In genomic region chr1:145740269-145740668, GRCh38 we compare ENCODE assay signal across 21 cellular contexts. TPM values are rescaled to one million over a fixed set of nuclear protein-coding genes. Genes with fewer than 3 reads are reported as not detected.
DNase-seq lines count a peak whose midpoint lies in the region; FAIRE-seq and TF ChIP-seq lines count a peak whose summit lies in the region.
"Had no signal": no experiment of that assay in that cellular context is flagged by ENCODE, and none has a peak within 500 bp of the region (broad histone marks: within the 10 kb centered on the region; RNA-seq: fewer than 3 reads in every experiment).

No MANE protein-coding gene starts in this region.

- H3K9me3 Mint-ChIP-seq in Calu3 (ENCODE audit: low read depth, unreplicated experiment): no peaks in the 10 kb centered on the region
- H3K9me3 Mint-ChIP-seq: activated T-helper 17 cell treated with anti-CD3 and anti-CD28 coated beads, Interleukin-2, amount 50 U/mL, for 72 hours; CD4-positive, CD25-positive, alpha-beta regulatory T cell; dendritic cell treated with granulocyte-macrophage colony-stimulating factor and Interleukin-4, amounts not matched to agents 40 ng/mL and 50 ng/mL, for 4 days had no signal

- H3K79me2 ChIP-seq in PC-9 (ENCODE audit: low read depth): no peaks in the 10 kb centered on the region
- no peaks in the 10 kb centered on the region for H3K79me2 ChIP-seq in endothelial cell of umbilical vein (ENCODE audit: control insufficient read depth, insufficient read depth, low read length)
- no peaks in the 10 kb centered on the region for H3K79me2 ChIP-seq in osteoblast (ENCODE audit: insufficient read depth, low read length)

- H3K9me3 ChIP-seq in PC-9 (ENCODE audit: insufficient read depth, low read depth): no peaks in the 10 kb centered on the region
- H3K9me3 ChIP-seq in endothelial cell of umbilical vein (replicated peaks; ENCODE audit: control insufficient read depth, insufficient read depth, low read length): no peaks in the 10 kb centered on the region
- no peaks in the 10 kb centered on the region for H3K9me3 ChIP-seq in osteoblast (ENCODE audit: low read depth, low read length)
- H3K9me3 ChIP-seq in BE2C: no peaks in the 10 kb centered on the region
- H3K9me3 ChIP-seq in colonic mucosa: no peaks in the 10 kb centered on the region
- H3K9me3 ChIP-seq: adrenal gland, esophagus muscularis mucosa, Peyer's patch had no signal

- H2AFZ ChIP-seq in PC-9 (no peak overlapping the region), endothelial cell of umbilical vein (ENCODE audit: low read depth, low read length) (no peak overlapping the region), osteoblast (ENCODE audit: low read length) (no peak overlapping the region)

- CTCF ChIA-PET in Calu3 (lab: Charles Lee): interaction anchor here (0.6 to 1.5 kb wide), 5 partner anchors 10 to 308 kb away, joined by 3 to 8 read pairs (median 3); partner anchors contain the start of gene NUDT17
- CTCF ChIA-PET in PC-9 (lab: Charles Lee): no interaction called here
- CTCF ChIA-PET in endothelial cell of umbilical vein (lab: Charles Lee): interaction anchor here (1.7 kb wide), 1 partner anchor 19 kb away, joined by 5 read pairs; no protein-coding TSS in a partner anchor

- H3K4me3 ChIP-seq in PC-9 (no peak overlapping the region), endothelial cell of umbilical vein (replicated peaks in 1 of 3; ENCODE audit: insufficient read depth in 1 of 3, low read depth in 1 of 3, low read length in 3 of 3) (no peak overlapping the region), osteoblast (ENCODE audit: insufficient read depth, low read length) (no peak overlapping the region), BE2C (ENCODE audit: low read depth, low read length) (no peak overlapping the region), colonic mucosa (no peak overlapping the region)
- H3K4me3 ChIP-seq: adrenal gland, esophagus muscularis mucosa, Peyer's patch had no signal

- H3K4me1 Mint-ChIP-seq in Calu3 (ENCODE audit: low read depth, unreplicated experiment): peaks cover 23% of the 10 kb centered on the region
- H3K4me1 Mint-ChIP-seq: activated T-helper 17 cell treated with anti-CD3 and anti-CD28 coated beads, Interleukin-2, amount 50 U/mL, for 72 hours had no signal

- H3K36me3 Mint-ChIP-seq in Calu3 (ENCODE audit: insufficient read depth, unreplicated experiment): peaks cover 3% of the 10 kb centered on the region

- BruUV-seq in Calu3 (replicated peaks; lab: Mats Ljungman, UMichigan) (no TSS peak), PC-9 (replicated peaks; lab: Mats Ljungman, UMichigan) (no TSS peak), endothelial cell of umbilical vein (replicated peaks; lab: Mats Ljungman, UMichigan) (no TSS peak)

- H3K27me3 ChIP-seq in PC-9 (ENCODE audit: insufficient read depth, low read depth) (no peaks in the 10 kb centered on the region), endothelial cell of umbilical vein (ENCODE audit: control insufficient read depth in 2 of 2, insufficient read depth in 2 of 2, low read length in 2 of 2) (no peaks in the 10 kb centered on the region), osteoblast (ENCODE audit: insufficient read depth, low read length) (no peaks in the 10 kb centered on the region), BE2C (no peaks in the 10 kb centered on the region), colonic mucosa (no peaks in the 10 kb centered on the region)
- H3K27me3 ChIP-seq: adrenal gland, esophagus muscularis mucosa, Peyer's patch had no signal

- TF ChIP-seq POLR2A in endothelial cell of umbilical vein (IDR thresholded peaks at IDR 0.05; ENCODE audit: low read depth, low read length): no peak

- no peaks in the 10 kb centered on the region for H4K20me1 ChIP-seq in PC-9 (ENCODE audit: insufficient read depth)
- H4K20me1 ChIP-seq in endothelial cell of umbilical vein (replicated peaks; ENCODE audit: control insufficient read depth, extremely low read depth, insufficient read depth, low read length): no peaks in the 10 kb centered on the region
- H4K20me1 ChIP-seq in osteoblast (ENCODE audit: insufficient read depth, low read length): no peaks in the 10 kb centered on the region

- peaks cover 20% of the 10 kb centered on the region for H3K4me1 ChIP-seq in PC-9 (replicated peaks; ENCODE audit: insufficient read depth)
- peaks cover 5% of the 10 kb centered on the region for H3K4me1 ChIP-seq in endothelial cell of umbilical vein (ENCODE audit: control insufficient read depth, extremely low read depth, insufficient read depth, low read length)
- H3K4me1 ChIP-seq in osteoblast (ENCODE audit: insufficient read depth, low read length): peaks cover 8% of the 10 kb centered on the region
- no peaks in the 10 kb centered on the region for H3K4me1 ChIP-seq in BE2C
- no peaks in the 10 kb centered on the region for H3K4me1 ChIP-seq in colonic mucosa
- H3K4me1 ChIP-seq: adrenal gland, esophagus muscularis mucosa, Peyer's patch had no signal

- no peaks in the 10 kb centered on the region for H3K9me2 ChIP-seq in PC-9 (ENCODE audit: insufficient read depth)

- intact Hi-C loops in Calu3 (cut with micrococcal nuclease; ENCODE audit: unreplicated experiment) (loop anchor here (5.0 kb wide), 1 partner anchor 42 kb away; no protein-coding TSS in a partner anchor), PC-9 (cut with micrococcal nuclease; ENCODE audit: unreplicated experiment) (no loop called here), endothelial cell of umbilical vein (cut with micrococcal nuclease) (loop anchor here (5.0 kb wide), 1 partner anchor 42 kb away; no protein-coding TSS in a partner anchor), colonic mucosa (cut with DNase I) (no loop called here)

- TF ChIP-seq CTCF in Calu3 (IDR thresholded peaks at IDR 0.05; ENCODE audit: unreplicated experiment): no peak
- TF ChIP-seq CTCF in PC-9 (conservative IDR thresholded peaks at IDR 0.05): no peak
- TF ChIP-seq CTCF in endothelial cell of umbilical vein (IDR thresholded peaks at IDR 0.05; ENCODE audit: extremely low read depth in 1 of 2, insufficient read depth in 1 of 2, low read depth in 1 of 2, low read length in 2 of 2): no peak
- TF ChIP-seq CTCF in osteoblast (IDR thresholded peaks at IDR 0.05; ENCODE audit: extremely low read depth, low read depth, low read length): no peak
- no peak for TF ChIP-seq CTCF in BE2C (IDR thresholded peaks at IDR 0.05; ENCODE audit: low read depth, low read length)
- no peak for TF ChIP-seq CTCF in colonic mucosa (IDR thresholded peaks at IDR 0.05)

- peak overlapping the region; percentile 20; the same call in 1 of the 2 replicates for H3K4me2 ChIP-seq in PC-9
- H3K4me2 ChIP-seq in endothelial cell of umbilical vein (ENCODE audit: insufficient read depth, low read length): no peak overlapping the region
- H3K4me2 ChIP-seq in osteoblast (ENCODE audit: insufficient read depth, low read length): peak overlapping the region; percentile 23

- POLR2A ChIA-PET in PC-9 (lab: Charles Lee; ENCODE audit: unreplicated experiment) (interaction anchor here (0.7 kb wide), 1 partner anchor 84 kb away, joined by 8 read pairs; no protein-coding TSS in a partner anchor), endothelial cell of umbilical vein (lab: Charles Lee) (interaction anchor here (0.6 kb wide), 1 partner anchor 130 kb away, joined by 4 read pairs; no protein-coding TSS in a partner anchor)

- H3K9ac ChIP-seq in endothelial cell of umbilical vein (replicated peaks; ENCODE audit: extremely low read depth, insufficient read depth, low read length) (no peak overlapping the region), colonic mucosa (ENCODE audit: low read depth in 2 of 2, low read length in 2 of 2) (no peak overlapping the region)

- no peak overlapping the region for H3K4me3 Mint-ChIP-seq in Calu3 (ENCODE audit: low read depth, unreplicated experiment)
- H3K4me3 Mint-ChIP-seq: activated T-helper 17 cell treated with anti-CD3 and anti-CD28 coated beads, Interleukin-2, amount 50 U/mL, for 72 hours; CD4-positive, CD25-positive, alpha-beta regulatory T cell; dendritic cell treated with granulocyte-macrophage colony-stimulating factor and Interleukin-4, amounts not matched to agents 40 ng/mL and 50 ng/mL, for 4 days had no signal

- H3K27me3 Mint-ChIP-seq in Calu3 (ENCODE audit: unreplicated experiment): no peaks in the 10 kb centered on the region
- H3K27me3 Mint-ChIP-seq: activated T-helper 17 cell treated with anti-CD3 and anti-CD28 coated beads, Interleukin-2, amount 50 U/mL, for 72 hours; CD4-positive, CD25-positive, alpha-beta regulatory T cell; dendritic cell treated with granulocyte-macrophage colony-stimulating factor and Interleukin-4, amounts not matched to agents 40 ng/mL and 50 ng/mL, for 4 days had no signal

- no peak for FAIRE-seq in endothelial cell of umbilical vein (lab: Jason Lieb, UNC)
- FAIRE-seq: H54, HepG2 had no signal

- peak; percentile 9 for DNase-seq in Calu3
- DNase-seq in PC-9: peak in 1 of 2 experiments; percentile 88
- DNase-seq in endothelial cell of umbilical vein (ENCODE audit: low read depth, low spot score): no peak
- peak; percentile 84 for DNase-seq in osteoblast (ENCODE audit: insufficient read length, low spot score, missing footprints)
- no peak for DNase-seq in BE2C
- no peak for DNase-seq in colonic mucosa
- DNase-seq in putamen (ENCODE audit: low spot score): no peak
- DNase-seq in NCI-H345 treated with DMSO at 0.1 percent for 48 hours (lab: John Stamatoyannopoulos, UW; ENCODE audit: unreplicated experiment): no peak
- DNase-seq: adrenal gland; CD4-positive, CD25-positive, alpha-beta regulatory T cell; MV-4-11; NCI-H2081 treated with DMSO at 0.1 percent for 48 hours; NCI-H69; Peyer's patch; stimulated activated CD4-positive, alpha-beta T cell treated with anti-CD3 and anti-CD28 coated beads, Interleukin-15, amount 100 ng/mL, for 24 hours had no signal

- no peak overlapping the region for H3K27ac Mint-ChIP-seq in Calu3 (ENCODE audit: unreplicated experiment)
- H3K27ac Mint-ChIP-seq: activated T-helper 17 cell treated with anti-CD3 and anti-CD28 coated beads, Interleukin-2, amount 50 U/mL, for 72 hours; CD4-positive, CD25-positive, alpha-beta regulatory T cell; dendritic cell treated with granulocyte-macrophage colony-stimulating factor and Interleukin-4, amounts not matched to agents 40 ng/mL and 50 ng/mL, for 4 days had no signal

- no peaks in the 10 kb centered on the region for H3K9me1 ChIP-seq in endothelial cell of umbilical vein (replicated peaks; ENCODE audit: control insufficient read depth, extremely low read depth, insufficient read depth, low read length)

- 0 out of 2 replicates have a peak, but pooled peaks cover 12% of the 10 kb centered on the region for H3K36me3 ChIP-seq in PC-9 (ENCODE audit: low read depth)
- peaks cover 5% of the 10 kb centered on the region in 2 experiments for H3K36me3 ChIP-seq in endothelial cell of umbilical vein (ENCODE audit: control insufficient read depth in 2 of 2, extremely low read depth in 1 of 2, insufficient read depth in 2 of 2, low read length in 2 of 2)
- H3K36me3 ChIP-seq in osteoblast (ENCODE audit: insufficient read depth, low read length): peaks cover 20% of the 10 kb centered on the region
- peaks cover 5% of the 10 kb centered on the region for H3K36me3 ChIP-seq in BE2C
- H3K36me3 ChIP-seq in colonic mucosa: no peaks in the 10 kb centered on the region

- H3K27ac ChIP-seq in PC-9: peak overlapping the region; percentile 23
- H3K27ac ChIP-seq in endothelial cell of umbilical vein (ENCODE audit: insufficient read depth, low read depth, low read length): no peak overlapping the region
- peak overlapping the region; percentile 15 for H3K27ac ChIP-seq in osteoblast (ENCODE audit: low read depth, low read length)
- no peak overlapping the region for H3K27ac ChIP-seq in colonic mucosa
- H3K27ac ChIP-seq: adrenal gland, esophagus muscularis mucosa, Peyer's patch had no signal

- dilution Hi-C loops in endothelial cell of umbilical vein (cut with MboI; ENCODE audit: extremely low pct_ligation_motif_present, low sequenced_read_pairs): no loop called here

- H3F3A ChIP-seq in PC-9 (ENCODE audit: insufficient read depth, low read depth): peaks cover 23% of the 10 kb centered on the region; the same call in 1 of the 2 replicates

RNA-seq across cellular contexts. Expression of gene CD160, which starts 21.0 kb away (rescaled TPM):
- total RNA-seq in Calu3 (2022): not detected in 2 replicates
- not detected in 2 replicates for total RNA-seq in PC-9 (2021)
- not detected in 2 replicates for total RNA-seq in endothelial cell of umbilical vein
- polyA plus RNA-seq in endothelial cell of umbilical vein: not detected in 2 replicates
- not detected in 2 replicates for polyA plus RNA-seq in endothelial cell of umbilical vein (2011; cell fraction: cytosol; rRNA removed)
- polyA plus RNA-seq in endothelial cell of umbilical vein (2011; cell fraction: nucleus; rRNA removed): not detected in 2 replicates
- polyA plus RNA-seq in endothelial cell of umbilical vein (2012): 0.18 and 0.51 TPM in 2 replicates
- not detected in 2 replicates for polyA minus RNA-seq in endothelial cell of umbilical vein
- polyA minus RNA-seq in endothelial cell of umbilical vein (2011; cell fraction: cytosol; rRNA and poly(A)+ RNA removed): not detected
- not detected in 2 replicates for polyA minus RNA-seq in endothelial cell of umbilical vein (2011; cell fraction: nucleus; rRNA and poly(A)+ RNA removed)
- not detected in 2 replicates for total RNA-seq in osteoblast
- 0.32 TPM for polyA plus RNA-seq in BE2C (2012; ENCODE audit: insufficient read depth, insufficient read length, low read depth)
- total RNA-seq in colonic mucosa: under 1 TPM; 0.25 to 0.61 TPM
- total RNA-seq: activated T-helper 17 cell treated with anti-CD3 and anti-CD28 coated beads, Interleukin-2, amount 50 U/mL, for 72 hours; CD4-positive, CD25-positive, alpha-beta regulatory T cell; HepG2; subcutaneous adipose tissue had no signal

RNA-seq across cellular contexts. Expression of gene PDZK1, which starts 33.1 kb away (rescaled TPM):
- 1.3 and 3.3 TPM in 2 replicates for total RNA-seq in Calu3 (2022)
- 2.7 and 3.4 TPM in 2 replicates for total RNA-seq in PC-9 (2021)
- 0.58 TPM in 1 of 2 replicates, not detected in the other for total RNA-seq in endothelial cell of umbilical vein
- 0.03 and 0.11 TPM in 2 replicates for polyA plus RNA-seq in endothelial cell of umbilical vein
- 0.04 and 0.05 TPM in 2 replicates for polyA plus RNA-seq in endothelial cell of umbilical vein (2011; cell fraction: cytosol; rRNA removed)
- 1.2 and 1.6 TPM in 2 replicates for polyA plus RNA-seq in endothelial cell of umbilical vein (2011; cell fraction: nucleus; rRNA removed)
- 0.29 and 0.43 TPM in 2 replicates for polyA plus RNA-seq in endothelial cell of umbilical vein (2012)
- 0.29 TPM in 1 of 2 replicates, not detected in the other for polyA minus RNA-seq in endothelial cell of umbilical vein
- polyA minus RNA-seq in endothelial cell of umbilical vein (2011; cell fraction: cytosol; rRNA and poly(A)+ RNA removed): not detected
- 0.48 TPM in 1 of 2 replicates, not detected in the other for polyA minus RNA-seq in endothelial cell of umbilical vein (2011; cell fraction: nucleus; rRNA and poly(A)+ RNA removed)
- 0.29 and 0.36 TPM in 2 replicates for total RNA-seq in osteoblast
- polyA plus RNA-seq in BE2C (2012; ENCODE audit: insufficient read depth, insufficient read length, low read depth): 1.9 TPM
- under 1 TPM; 0.64 to 0.98 TPM for total RNA-seq in colonic mucosa
- total RNA-seq: CD4-positive, CD25-positive, alpha-beta regulatory T cell; subcutaneous adipose tissue had no signal

Comparison
In these comparisons a context has a peak if more than half of its experiments do, and no peak if none do; other contexts are left out.
1. DNase-seq: peak in Calu3 (single experiment) and osteoblast (single experiment); none in endothelial cell of umbilical vein (single experiment), BE2C (single experiment), colonic mucosa (single experiment), putamen (single experiment) and NCI-H345 treated with DMSO at 0.1 percent for 48 hours (single experiment).
2. H3K27ac ChIP-seq: peak in PC-9 (single experiment) and osteoblast (single experiment); none in endothelial cell of umbilical vein (single experiment) and colonic mucosa (single experiment).
3. intact Hi-C loops: an anchor here in Calu3 (5.0 kb wide) and endothelial cell of umbilical vein (5.0 kb wide); none called in PC-9 and colonic mucosa.